Comparison of ENCODE assay signal across 1 cellular context in genomic region chr10:59611048-59611447, GRCh38.
TF ChIP-seq lines count a peak whose summit lies in the region.

No MANE protein-coding gene starts in this region.

TF ChIP-seq in HEK293, 187 proteins besides CTCF, POLR2A, EP300 and RAD21 (continued from another document):
- no peak for TF ChIP-seq ZNF114 (tag by site-specific recombination; IDR thresholded peaks at IDR 0.05)
- no peak for TF ChIP-seq ZNF548 (tag by site-specific recombination; IDR thresholded peaks at IDR 0.05)
- no peak for TF ChIP-seq ZNF133 (tag by site-specific recombination; IDR thresholded peaks at IDR 0.05)
